In genomic region chr2:179049203-179049545, GRCh38 we compare ENCODE assay signal across 10 cellular contexts. TPM values are rescaled to one million over a fixed set of nuclear protein-coding genes. Genes with fewer than 3 reads are reported as not detected.
DNase-seq lines count a peak whose midpoint lies in the region; ATAC-seq lines count a peak whose summit lies in the region.
"Had no signal": no experiment of that assay in that cellular context is flagged by ENCODE, and none has a peak within 500 bp of the region (broad histone marks: within the 10 kb centered on the region; RNA-seq: fewer than 3 reads in every experiment).

No MANE protein-coding gene starts in this region.

- ATAC-seq in GM18867 (IDR thresholded peaks at IDR 0.05; ENCODE audit: unreplicated experiment) (peak; percentile 27), HG02610 (IDR thresholded peaks at IDR 0.05; ENCODE audit: unreplicated experiment) (peak; percentile 29), T-cell (replicated peaks in 1 of 4) (peak; percentile 41 to 73 (median 46))
- ATAC-seq in naive thymus-derived CD8-positive, alpha-beta T cell = peak; percentile 63 to 68

- no peak overlapping the region; the same call in 1 of the 2 replicates for H3K4me3 ChIP-seq in H7 (ENCODE audit: insufficient read depth, low read depth, low read length)

- CTCF ChIA-PET in T-cell (lab: Charles Lee) = interaction anchor here in 1 of 2 donors (0.6 to 1.1 kb wide), 4 partner anchors 16 to 753 kb away, joined by 3 read pairs; no protein-coding TSS in a partner anchor

- H3K4me1 Mint-ChIP-seq in T-cell = peaks cover 55 to 61% (median 55%) of the 10 kb centered on the region in 3 donors
- H3K4me1 Mint-ChIP-seq in naive thymus-derived CD8-positive, alpha-beta T cell = peaks cover 6 to 66% (median 52%) of the 10 kb centered on the region in 4 donors

- POLR2A ChIA-PET in T-cell (lab: Charles Lee) = interaction anchor here in 1 of 2 donors (1.0 kb wide), 1 partner anchor 18 kb away, joined by 6 read pairs; no protein-coding TSS in a partner anchor
- POLR2A ChIA-PET in naive thymus-derived CD8-positive, alpha-beta T cell (lab: Charles Lee) = interaction anchor here (0.5 to 1.8 kb wide), 7 partner anchors 8 to 81 kb away, joined by 3 to 29 read pairs (median 5); no protein-coding TSS in a partner anchor

- H3K27ac Mint-ChIP-seq in T-cell = peak overlapping the region; percentile 95 to 98
- peak overlapping the region; percentile 79 to 99 (median 97) for H3K27ac Mint-ChIP-seq in naive thymus-derived CD8-positive, alpha-beta T cell

- H3K27me3 Mint-ChIP-seq in T-cell = no peaks in the 10 kb centered on the region
- H3K27me3 Mint-ChIP-seq in naive thymus-derived CD8-positive, alpha-beta T cell = no peaks in the 10 kb centered on the region

- H3K36me3 ChIP-seq in H7 (replicated peaks; ENCODE audit: control insufficient read depth, insufficient read depth, low read length) = no peaks in the 10 kb centered on the region

- H3K36me3 Mint-ChIP-seq in T-cell = peaks cover 8% of the 10 kb centered on the region
- H3K36me3 Mint-ChIP-seq in naive thymus-derived CD8-positive, alpha-beta T cell = peaks cover 13 to 25% (median 13%) of the 10 kb centered on the region in 3 donors

- H3K4me3 Mint-ChIP-seq in T-cell = peak overlapping the region; percentile 86 to 90 (median 89)
- H3K4me3 Mint-ChIP-seq in naive thymus-derived CD8-positive, alpha-beta T cell = peak overlapping the region; percentile 89 to 97 (median 96)

- DNase-seq in T-cell (peak in 6 of 34 experiments; percentile 1 to 21 (median 2)), H7 (no peak), HK-2 (ENCODE audit: unreplicated experiment) (no peak), GOT3 (lab: John Stamatoyannopoulos, UW) (no peak)
- DNase-seq in naive thymus-derived CD8-positive, alpha-beta T cell = peak in 5 of 10 donors; percentile 3 to 36 (median 27)
- DNase-seq in NK-92 treated with Interleukin-12 subunit alpha and Interleukin-12 subunit beta, amount 100 ng/mL, for 24 hours (lab: John Stamatoyannopoulos, UW) = no peak
- DNase-seq: activated CD8-positive, alpha-beta memory T cell treated with anti-CD3 and anti-CD28 coated beads, Interleukin-2, amount 50 U/mL, for 48 hours had no signal

- no peaks in the 10 kb centered on the region for H3K27me3 ChIP-seq in H7 (ENCODE audit: control insufficient read depth, insufficient read depth, low read length)

- no peaks in the 10 kb centered on the region for H3K9me3 Mint-ChIP-seq in T-cell
- peaks cover 0 to 5% (median 0%) of the 10 kb centered on the region in 9 donors for H3K9me3 Mint-ChIP-seq in naive thymus-derived CD8-positive, alpha-beta T cell

RNA-seq across cellular contexts. Expression of gene CCDC141, which starts 0.8 kb away (rescaled TPM):
- 10 to 100 TPM; 13.2 to 44.8 (median 16.8) TPM for total RNA-seq in T-cell
- total RNA-seq in naive thymus-derived CD8-positive, alpha-beta T cell = 10 to 100 TPM; 26.8 to 27.0 TPM
- 10 to 100 TPM in 1 of 3 donors, 1 to 10 TPM in 2; 4.2 to 12.0 (median 9.8) TPM for polyA plus RNA-seq in naive thymus-derived CD8-positive, alpha-beta T cell
- total RNA-seq in H7 (2014; rRNA removed; shearing (Covaris generic)) = 0.37 and 1.2 TPM in 2 replicates
- total RNA-seq: kidney epithelial cell had no signal
